ENCODE assay signal across 8 cellular contexts in the genomic region with DNA sequence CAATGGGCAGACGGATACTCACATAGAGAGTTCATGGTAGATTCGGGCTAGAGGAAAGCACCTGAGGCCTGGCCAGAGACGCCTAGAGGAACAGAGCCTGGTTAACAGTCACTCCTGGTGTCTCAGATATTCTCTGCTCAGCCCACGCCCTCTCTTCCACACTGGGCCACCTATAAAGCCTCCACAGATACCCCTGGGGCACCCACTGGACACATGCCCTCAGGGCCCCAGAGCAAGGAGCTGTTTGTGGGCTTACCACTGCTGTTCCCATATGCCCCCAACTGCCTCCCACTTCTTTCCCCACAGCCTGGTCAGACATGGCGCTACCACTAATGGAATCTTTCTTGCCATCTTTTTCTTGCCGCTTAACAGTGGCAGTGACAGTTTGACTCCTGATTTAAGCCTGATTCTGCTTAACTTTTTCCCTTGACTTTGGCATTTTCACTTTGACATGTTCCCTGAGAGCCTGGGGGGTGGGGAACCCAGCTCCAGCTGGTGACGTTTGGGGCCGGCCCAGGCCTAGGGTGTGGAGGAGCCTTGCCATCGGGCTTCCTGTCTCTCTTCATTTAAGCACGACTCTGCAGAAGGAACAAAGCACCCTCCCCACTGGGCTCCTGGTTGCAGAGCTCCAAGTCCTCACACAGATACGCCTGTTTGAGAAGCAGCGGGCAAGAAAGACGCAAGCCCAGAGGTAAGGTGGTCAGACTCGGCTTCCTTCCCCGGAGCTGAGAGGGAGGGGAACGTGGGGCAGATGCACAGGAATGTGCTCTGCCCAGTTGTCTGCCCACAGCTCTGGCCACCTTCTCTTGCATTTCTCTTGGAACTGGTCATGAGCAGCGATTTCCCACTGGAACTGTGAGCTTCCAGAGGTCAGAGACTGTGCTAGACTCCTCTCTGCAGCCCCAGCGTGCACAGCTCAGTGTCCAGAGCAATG. TPM values are rescaled to one million over a fixed set of nuclear protein-coding genes. Genes with fewer than 3 reads are reported as not detected.
DNase-seq lines count a peak whose midpoint lies in the region; ATAC-seq and TF ChIP-seq lines count a peak whose summit lies in the region.

A gene (plus strand): TSS at position 557 of the 934 bp plus-strand sequence. CDS start 10,611 bp downstream, outside the sequence.

- H3K4me1 ChIP-seq in mucosa of rectum (ENCODE audit: control insufficient read depth in 2 of 2, insufficient read depth in 2 of 2, low read length in 2 of 2): peaks cover 3% of the 10 kb centered on the region in 2 donors
- H3K4me1 ChIP-seq in thyroid gland: no peaks in the 10 kb centered on the region

- H3K27me3 ChIP-seq in mucosa of rectum (ENCODE audit: control insufficient read depth in 2 of 2, insufficient read depth in 2 of 2, low read length in 2 of 2): no peaks in the 10 kb centered on the region
- no peaks in the 10 kb centered on the region for H3K27me3 ChIP-seq in thyroid gland

- peak; percentile 52 to 65 (median 59) for ATAC-seq in T-cell (replicated peaks in 1 of 4)
- ATAC-seq in GM21576 (IDR thresholded peaks at IDR 0.05; ENCODE audit: unreplicated experiment): no peak

- no peaks in the 10 kb centered on the region for H3K27me3 Mint-ChIP-seq in T-cell

- DNase-seq in T-cell: peak in 33 of 34 experiments; percentile 48 to 78 (median 66)
- DNase-seq in thyroid gland: peak; percentile 47 to 52
- DNase-seq in NCI-H1092 treated with DMSO at 0.1 percent for 48 hours (lab: John Stamatoyannopoulos, UW): no peak
- DNase-seq in NCI-H128 (lab: John Stamatoyannopoulos, UW; ENCODE audit: unreplicated experiment): no peak
- DNase-seq in NCI-H82 (lab: John Stamatoyannopoulos, UW): no peak

- peaks cover 3% of the 10 kb centered on the region for H3K36me3 Mint-ChIP-seq in T-cell

- CTCF ChIA-PET in T-cell (lab: Charles Lee): interaction anchor here (0.5 to 1.4 kb wide), 6 partner anchors 9 to 231 kb away, joined by 3 to 5 read pairs (median 3); no protein-coding TSS in a partner anchor

- no peaks in the 10 kb centered on the region for H3K9me3 ChIP-seq in mucosa of rectum (ENCODE audit: control insufficient read depth in 2 of 2, low read length in 2 of 2)
- no peaks in the 10 kb centered on the region for H3K9me3 ChIP-seq in thyroid gland

- H3K36me3 ChIP-seq in mucosa of rectum (ENCODE audit: control insufficient read depth in 2 of 2, insufficient read depth in 2 of 2, low read length in 2 of 2) (no peaks in the 10 kb centered on the region), thyroid gland (no peaks in the 10 kb centered on the region)

- H3K9ac ChIP-seq in mucosa of rectum (ENCODE audit: low read depth in 1 of 2, low read length in 2 of 2): peak within 1 kb of the TSS; percentile 36 to 60

- H3K9me3 Mint-ChIP-seq in T-cell: no peaks in the 10 kb centered on the region

- peak within 1 kb of the TSS; percentile 96 for H3K27ac Mint-ChIP-seq in T-cell

- H3K27ac ChIP-seq in angular gyrus (ENCODE audit: low read depth, low read length) (peak within 1 kb of the TSS; percentile 31), mucosa of rectum (ENCODE audit: low read depth in 2 of 2, low read length in 2 of 2) (peak within 1 kb of the TSS; percentile 54 to 63), thyroid gland (no peak within 1 kb of the TSS)

- TF ChIP-seq POLR2A in thyroid gland (IDR thresholded peaks at IDR 0.05): no peak

- peak within 1 kb of the TSS; percentile 86 to 94 (median 92) for H3K4me3 Mint-ChIP-seq in T-cell

- H3K4me1 Mint-ChIP-seq in T-cell: peaks cover 60 to 75% (median 72%) of the 10 kb centered on the region in 3 donors

- WGBS in thyroid gland, 2 donors: 48 to 50% methylated on average over 12 to 18 of the region's 18 CpGs

- POLR2A ChIA-PET in T-cell (lab: Charles Lee): interaction anchor here (0.6 to 0.9 kb wide), 3 partner anchors 36 to 450 kb away, joined by 3 to 5 read pairs (median 4); a partner anchor contains a TSS

- intact Hi-C loops in thyroid gland (cut with DNase I): no loop called here

- H3K4me3 ChIP-seq in mucosa of rectum (ENCODE audit: low read length in 2 of 2) (peak within 1 kb of the TSS; percentile 40 to 77), thyroid gland (replicated peaks in 1 of 3) (no peak within 1 kb of the TSS)

- no peak for TF ChIP-seq CTCF in thyroid gland (IDR thresholded peaks at IDR 0.05)

RNA-seq across cellular contexts. Expression of the gene that starts here (rescaled TPM):
- total RNA-seq in T-cell (100 to 1,000 TPM; 126 to 205 (median 154) TPM), thyroid gland (1 to 10 TPM; 3.5 to 8.1 (median 3.9) TPM)

Comparison
In these comparisons a context has a peak if more than half of its experiments do, and no peak if none do; other contexts are left out.
1. RNA of the gene that starts here (total RNA-seq): 126 to 205 TPM in T-cell; 3.5 to 8.1 TPM in thyroid gland; every median in the first group is over 10 times any median in the second.
2. DNase-seq: peak in T-cell (33 of 34) and thyroid gland (2 of 2); none in NCI-H1092 treated with DMSO at 0.1 percent for 48 hours (single experiment), NCI-H128 (single experiment) and NCI-H82 (single experiment).
3. H3K27ac ChIP-seq: peak in angular gyrus (single experiment) and mucosa of rectum (2 of 2); none in thyroid gland (0 of 3).
4. H3K4me3 ChIP-seq: peak in mucosa of rectum (2 of 2); none in thyroid gland (0 of 3).